Comparison of ENCODE assay signal across 8 cellular contexts in the genomic region with DNA sequence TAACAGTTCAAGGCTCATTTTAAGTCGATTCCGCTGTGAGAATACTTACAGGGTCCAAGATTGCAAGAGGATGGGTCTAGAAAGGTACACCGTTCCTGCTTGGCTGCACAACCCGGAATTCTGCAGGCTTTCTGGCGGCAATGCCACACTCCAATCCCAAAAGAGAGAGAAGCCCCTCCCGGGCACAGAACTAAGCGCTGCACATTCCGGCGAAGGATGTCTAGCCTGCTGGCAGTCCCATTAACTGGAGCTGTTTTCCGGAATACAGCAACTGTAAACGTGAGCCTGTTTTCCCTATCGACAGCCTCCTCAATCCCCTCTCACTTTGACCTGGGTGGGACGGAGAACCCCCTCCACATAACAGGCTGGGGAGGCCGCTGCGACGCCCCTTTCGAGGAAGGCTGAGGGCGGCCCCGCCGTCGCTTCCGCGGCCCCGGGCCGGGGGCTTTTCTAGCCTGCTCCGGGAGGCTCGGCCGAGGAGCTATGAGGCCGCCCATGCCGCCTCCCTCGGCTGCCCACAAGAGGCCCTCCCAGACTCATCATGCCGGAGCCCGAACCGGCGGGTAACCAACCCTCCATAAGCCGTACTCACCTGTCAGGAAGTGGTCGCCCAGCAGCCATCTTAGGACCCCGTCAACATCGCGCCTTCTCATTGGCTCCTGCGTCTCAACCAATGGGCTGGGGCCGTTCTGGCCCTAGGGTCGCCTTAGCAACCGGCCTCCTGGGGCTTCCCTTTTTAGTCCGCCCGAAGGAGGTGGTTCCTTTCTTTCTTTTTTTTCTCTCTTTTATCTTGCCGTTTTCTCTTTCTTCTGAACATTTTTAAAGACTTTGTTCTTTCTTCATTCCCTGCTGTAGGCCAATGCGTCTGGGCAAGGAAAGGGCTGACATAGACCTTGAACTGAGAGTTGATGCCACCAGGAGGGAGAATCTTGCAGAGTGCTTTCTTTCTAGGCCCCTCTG. TPM values are rescaled to one million over a fixed set of nuclear protein-coding genes. Genes with fewer than 3 reads are reported as not detected.
DNase-seq lines count a peak whose midpoint lies in the region; ATAC-seq and TF ChIP-seq lines count a peak whose summit lies in the region.

A gene (minus strand): TSS at position 647 of the 960 bp plus-strand sequence. CDS start 5,909 bp downstream, outside the sequence.

- H3K27ac ChIP-seq in upper lobe of right lung, result peak within 1 kb of the TSS; percentile 84

- peak; percentile 100 for ATAC-seq in HG02870 (IDR thresholded peaks at IDR 0.05; ENCODE audit: unreplicated experiment)
- ATAC-seq in left cardiac atrium, result peak; percentile 99 to 100
- peak; percentile 100 for ATAC-seq in upper lobe of right lung

- H3K9me3 ChIP-seq in upper lobe of right lung, result no peaks in the 10 kb centered on the region

- H3K4me1 ChIP-seq in upper lobe of right lung, result peaks cover 18% of the 10 kb centered on the region

- intact Hi-C loops in T-helper 1 cell treated with Interleukin-12 subunit alpha and Interleukin-12 subunit beta and Interleukin-4 antibody, amounts not matched to agents 30 ng/mL and 1 ng/mL, for 36 hours (cut with micrococcal nuclease), result loop anchor here (1.0 to 5.0 kb wide), 12 partner anchors 82 to 1550 kb away; a partner anchor contains a TSS
- intact Hi-C loops in left cardiac atrium (cut with DNase I) (no loop called here), posterior vena cava (cut with DNase I) (no loop called here), upper lobe of right lung (cut with DNase I) (no loop called here)

- H3K36me3 ChIP-seq in upper lobe of right lung, result no peaks in the 10 kb centered on the region

- TF ChIP-seq CTCF in GM13976 (IDR thresholded peaks at IDR 0.05; ENCODE audit: borderline replicate concordance, control extremely low read depth, extremely low read depth, insufficient read depth, missing control alignments), result no peak
- TF ChIP-seq CTCF in upper lobe of right lung (IDR thresholded peaks at IDR 0.05), result no peak

- H3K4me3 ChIP-seq in upper lobe of right lung, result peak within 1 kb of the TSS; percentile 92

- in situ Hi-C loops in GM13976 (cut with MboI; ENCODE audit: low sequenced_read_pairs, unreplicated experiment), result no loop called here

- no peaks in the 10 kb centered on the region for H3K27me3 ChIP-seq in upper lobe of right lung

- peak; percentile 97 for DNase-seq in GM13976 (ENCODE audit: low spot score)
- DNase-seq in NCI-H146 treated with DMSO at 0.1 percent for 48 hours (lab: John Stamatoyannopoulos, UW; ENCODE audit: unreplicated experiment), result peak; percentile 91
- DNase-seq in amniotic epithelial cell (ENCODE audit: low read depth), result peak; percentile 87
- DNase-seq in left cardiac atrium, result peak; percentile 95
- DNase-seq in posterior vena cava (ENCODE audit: low spot score), result peak; percentile 98
- peak; percentile 95 for DNase-seq in upper lobe of right lung

RNA-seq across cellular contexts. Expression of the gene that starts here (rescaled TPM):
- total RNA-seq in T-helper 1 cell treated with Interleukin-12 subunit alpha and Interleukin-12 subunit beta and Interleukin-4 antibody, amounts not matched to agents 30 ng/mL and 1 ng/mL, for 36 hours, result 58.7 and 63.0 TPM in 2 replicates
- total RNA-seq in left cardiac atrium (10 to 100 TPM; 46.5 to 60.6 TPM), posterior vena cava (10 to 100 TPM; 73.6 to 82.6 TPM), upper lobe of right lung (51.0 TPM)

Comparison
In these comparisons a context has a peak if more than half of its experiments do, and no peak if none do; other contexts are left out.
1. Peak in every context shown above with its lines: DNase-seq, ATAC-seq, H3K4me3 ChIP-seq and H3K27ac ChIP-seq.